ENCODE assay signal across 8 cellular contexts in the genomic region with DNA sequence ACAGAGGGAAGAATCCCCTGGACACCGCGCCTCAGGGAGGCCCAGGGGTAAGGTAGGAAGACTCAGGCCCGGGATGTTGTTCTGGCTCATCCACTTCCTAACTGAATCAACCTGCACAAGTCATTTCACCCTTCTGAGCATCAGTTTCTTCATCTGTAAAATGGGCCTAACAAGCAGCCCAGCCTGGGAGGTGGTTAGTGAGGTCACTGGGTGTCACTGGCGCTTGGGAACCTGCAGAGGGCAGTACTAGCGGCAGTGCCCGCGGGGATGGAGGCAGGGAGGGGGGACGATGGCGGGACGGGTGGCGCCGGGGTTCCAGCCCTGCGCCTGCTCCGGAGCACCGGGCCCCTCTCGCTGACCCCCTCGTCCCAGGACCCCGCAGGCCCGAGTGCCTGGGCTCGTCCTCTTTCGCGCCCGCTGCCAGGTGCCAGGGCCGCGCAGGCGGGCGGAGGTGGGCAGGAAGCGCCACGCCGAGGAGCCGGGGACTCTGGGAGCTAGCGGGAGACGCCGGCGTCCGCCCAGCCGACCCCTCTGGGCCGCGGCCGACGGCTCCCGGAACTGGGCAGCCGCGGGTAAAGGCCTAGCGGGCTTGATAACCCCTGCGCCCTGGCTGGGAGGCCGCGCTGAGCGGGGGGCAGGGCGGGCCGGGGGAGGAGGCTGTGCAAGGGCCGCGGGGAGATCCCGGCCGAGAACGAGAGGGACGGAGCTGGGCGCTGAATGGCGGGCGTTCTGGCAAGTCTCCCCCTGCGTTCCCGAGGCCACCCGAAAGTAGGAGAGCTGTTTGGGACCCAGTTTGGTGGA.
DNase-seq lines count a peak whose midpoint lies in the region; ATAC-seq and TF ChIP-seq lines count a peak whose summit lies in the region.

A gene with protein sequence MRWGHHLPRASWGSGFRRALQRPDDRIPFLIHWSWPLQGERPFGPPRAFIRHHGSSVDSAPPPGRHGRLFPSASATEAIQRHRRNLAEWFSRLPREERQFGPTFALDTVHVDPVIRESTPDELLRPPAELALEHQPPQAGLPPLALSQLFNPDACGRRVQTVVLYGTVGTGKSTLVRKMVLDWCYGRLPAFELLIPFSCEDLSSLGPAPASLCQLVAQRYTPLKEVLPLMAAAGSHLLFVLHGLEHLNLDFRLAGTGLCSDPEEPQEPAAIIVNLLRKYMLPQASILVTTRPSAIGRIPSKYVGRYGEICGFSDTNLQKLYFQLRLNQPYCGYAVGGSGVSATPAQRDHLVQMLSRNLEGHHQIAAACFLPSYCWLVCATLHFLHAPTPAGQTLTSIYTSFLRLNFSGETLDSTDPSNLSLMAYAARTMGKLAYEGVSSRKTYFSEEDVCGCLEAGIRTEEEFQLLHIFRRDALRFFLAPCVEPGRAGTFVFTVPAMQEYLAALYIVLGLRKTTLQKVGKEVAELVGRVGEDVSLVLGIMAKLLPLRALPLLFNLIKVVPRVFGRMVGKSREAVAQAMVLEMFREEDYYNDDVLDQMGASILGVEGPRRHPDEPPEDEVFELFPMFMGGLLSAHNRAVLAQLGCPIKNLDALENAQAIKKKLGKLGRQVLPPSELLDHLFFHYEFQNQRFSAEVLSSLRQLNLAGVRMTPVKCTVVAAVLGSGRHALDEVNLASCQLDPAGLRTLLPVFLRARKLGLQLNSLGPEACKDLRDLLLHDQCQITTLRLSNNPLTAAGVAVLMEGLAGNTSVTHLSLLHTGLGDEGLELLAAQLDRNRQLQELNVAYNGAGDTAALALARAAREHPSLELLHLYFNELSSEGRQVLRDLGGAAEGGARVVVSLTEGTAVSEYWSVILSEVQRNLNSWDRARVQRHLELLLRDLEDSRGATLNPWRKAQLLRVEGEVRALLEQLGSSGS (plus strand): TSS at position 255 of the 801 bp plus-strand sequence. CDS start 2,679 bp downstream, outside the sequence.

- peak within 1 kb of the TSS; percentile 71 for H3K4me3 ChIP-seq in choroid plexus epithelial cell (ENCODE audit: low read depth, low read length)

- DNase-seq in NCI-H2107 (lab: John Stamatoyannopoulos, UW) (peak; percentile 60), choroid plexus epithelial cell (ENCODE audit: low read depth) (peak; percentile 83)
- DNase-seq in activated CD4-positive, alpha-beta T cell treated with anti-CD3 and anti-CD28 coated beads for 24 hours (ENCODE audit: low read depth in 2 of 2): peak; percentile 71 to 78
- DNase-seq in stimulated activated CD4-positive, alpha-beta T cell treated with anti-CD3 and anti-CD28 coated beads, Interleukin-1b, Interleukin-23, amount 100 ng/mL, for 24 hours (ENCODE audit: low read depth in 4 of 4, low spot score in 1 of 4): peak; percentile 57 to 80 (median 70)

- peak; percentile 95 for TF ChIP-seq CTCF in 22Rv1 (IDR thresholded peaks at IDR 0.05)
- peak; percentile 80 for TF ChIP-seq CTCF in choroid plexus epithelial cell (conservative IDR thresholded peaks at IDR 0.05; ENCODE audit: low read depth, low read length)

- H3K27ac ChIP-seq in 22Rv1 (peak within 1 kb of the TSS; percentile 65), layer of hippocampus (ENCODE audit: low read depth, low read length) (peak within 1 kb of the TSS; percentile 80)

- no peaks in the 10 kb centered on the region for H3K27me3 ChIP-seq in layer of hippocampus (ENCODE audit: control insufficient read depth, insufficient read depth, low read length)

- ATAC-seq in GM18498 (IDR thresholded peaks at IDR 0.05; ENCODE audit: unreplicated experiment) (peak; percentile 91), HG02973 (IDR thresholded peaks at IDR 0.05; ENCODE audit: unreplicated experiment) (peak; percentile 90)

Comparison
In these comparisons a context has a peak if more than half of its experiments do, and no peak if none do; other contexts are left out.
1. Peak in every context shown above with its lines: DNase-seq, ATAC-seq, H3K4me3 ChIP-seq and H3K27ac ChIP-seq.